Comparison of ENCODE assay signal across 1 cellular context in the genomic region with DNA sequence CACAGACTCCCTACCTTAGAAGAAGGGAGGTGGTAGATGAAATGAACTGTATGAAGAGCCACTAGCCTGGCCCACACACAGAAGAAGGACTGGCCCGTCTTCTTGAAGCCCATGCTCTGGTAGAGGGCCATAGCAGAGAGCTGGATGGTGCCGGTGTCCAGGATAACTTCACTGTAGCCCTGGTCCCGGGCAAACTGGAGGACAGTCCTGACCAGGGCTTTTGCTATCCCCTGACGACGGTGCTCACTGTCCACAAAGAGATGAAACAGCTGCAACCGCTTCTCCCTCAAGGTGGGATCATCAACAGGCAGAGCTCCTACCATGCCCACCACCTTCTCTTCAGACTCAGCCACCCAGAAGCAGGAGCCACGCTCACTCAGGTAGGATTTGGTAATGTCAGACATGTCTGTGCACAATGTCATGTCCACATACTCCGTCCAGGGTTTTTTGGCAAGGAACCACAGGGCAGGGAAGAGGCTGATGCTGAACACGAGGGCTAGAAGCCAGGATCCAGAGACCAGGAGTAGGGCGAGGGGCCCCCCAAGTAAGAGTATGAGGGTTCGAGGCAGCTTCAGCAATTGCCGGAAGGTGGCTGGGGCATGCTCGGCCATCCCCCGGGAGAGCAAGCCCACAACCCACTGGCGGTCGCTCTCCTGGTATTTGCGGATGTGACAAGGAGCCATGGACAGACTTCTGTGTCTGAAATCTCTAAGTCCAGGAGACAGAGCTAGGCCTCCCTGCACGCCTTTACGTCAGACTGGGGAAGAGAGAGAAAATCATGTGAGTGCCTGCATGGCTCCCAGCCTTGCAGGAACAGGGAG.
TF ChIP-seq lines count a peak whose summit lies in the region.

No MANE protein-coding gene starts in this region.

TF ChIP-seq in HepG2, 621 proteins besides CTCF, POLR2A, EP300 and RAD21 (continued from another document and continues in another):
- TF ChIP-seq, protein P1, sequence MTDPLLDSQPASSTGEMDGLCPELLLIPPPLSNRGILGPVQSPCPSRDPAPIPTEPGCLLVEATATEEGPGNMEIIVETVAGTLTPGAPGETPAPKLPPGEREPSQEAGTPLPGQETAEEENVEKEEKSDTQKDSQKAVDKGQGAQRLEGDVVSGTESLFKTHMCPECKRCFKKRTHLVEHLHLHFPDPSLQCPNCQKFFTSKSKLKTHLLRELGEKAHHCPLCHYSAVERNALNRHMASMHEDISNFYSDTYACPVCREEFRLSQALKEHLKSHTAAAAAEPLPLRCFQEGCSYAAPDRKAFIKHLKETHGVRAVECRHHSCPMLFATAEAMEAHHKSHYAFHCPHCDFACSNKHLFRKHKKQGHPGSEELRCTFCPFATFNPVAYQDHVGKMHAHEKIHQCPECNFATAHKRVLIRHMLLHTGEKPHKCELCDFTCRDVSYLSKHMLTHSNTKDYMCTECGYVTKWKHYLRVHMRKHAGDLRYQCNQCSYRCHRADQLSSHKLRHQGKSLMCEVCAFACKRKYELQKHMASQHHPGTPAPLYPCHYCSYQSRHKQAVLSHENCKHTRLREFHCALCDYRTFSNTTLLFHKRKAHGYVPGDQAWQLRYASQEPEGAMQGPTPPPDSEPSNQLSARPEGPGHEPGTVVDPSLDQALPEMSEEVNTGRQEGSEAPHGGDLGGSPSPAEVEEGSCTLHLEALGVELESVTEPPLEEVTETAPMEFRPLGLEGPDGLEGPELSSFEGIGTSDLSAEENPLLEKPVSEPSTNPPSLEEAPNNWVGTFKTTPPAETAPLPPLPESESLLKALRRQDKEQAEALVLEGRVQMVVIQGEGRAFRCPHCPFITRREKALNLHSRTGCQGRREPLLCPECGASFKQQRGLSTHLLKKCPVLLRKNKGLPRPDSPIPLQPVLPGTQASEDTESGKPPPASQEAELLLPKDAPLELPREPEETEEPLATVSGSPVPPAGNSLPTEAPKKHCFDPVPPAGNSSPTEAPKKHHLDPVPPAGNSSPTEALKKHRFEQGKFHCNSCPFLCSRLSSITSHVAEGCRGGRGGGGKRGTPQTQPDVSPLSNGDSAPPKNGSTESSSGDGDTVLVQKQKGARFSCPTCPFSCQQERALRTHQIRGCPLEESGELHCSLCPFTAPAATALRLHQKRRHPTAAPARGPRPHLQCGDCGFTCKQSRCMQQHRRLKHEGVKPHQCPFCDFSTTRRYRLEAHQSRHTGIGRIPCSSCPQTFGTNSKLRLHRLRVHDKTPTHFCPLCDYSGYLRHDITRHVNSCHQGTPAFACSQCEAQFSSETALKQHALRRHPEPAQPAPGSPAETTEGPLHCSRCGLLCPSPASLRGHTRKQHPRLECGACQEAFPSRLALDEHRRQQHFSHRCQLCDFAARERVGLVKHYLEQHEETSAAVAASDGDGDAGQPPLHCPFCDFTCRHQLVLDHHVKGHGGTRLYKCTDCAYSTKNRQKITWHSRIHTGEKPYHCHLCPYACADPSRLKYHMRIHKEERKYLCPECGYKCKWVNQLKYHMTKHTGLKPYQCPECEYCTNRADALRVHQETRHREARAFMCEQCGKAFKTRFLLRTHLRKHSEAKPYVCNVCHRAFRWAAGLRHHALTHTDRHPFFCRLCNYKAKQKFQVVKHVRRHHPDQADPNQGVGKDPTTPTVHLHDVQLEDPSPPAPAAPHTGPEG (CRISPR knock-in tag; IDR thresholded peaks at IDR 0.05): no peak
- TF ChIP-seq ZNF761 (CRISPR knock-in tag; conservative IDR thresholded peaks at IDR 0.05) (no peak), MEIS2 (CRISPR knock-in tag; IDR thresholded peaks at IDR 0.05) (no peak), ZNF674 (CRISPR knock-in tag; IDR thresholded peaks at IDR 0.05; ENCODE audit: low read depth) (no peak), SRSF1 (optimal IDR thresholded peaks at IDR 0.05; ENCODE audit: low read depth, low read length) (no peak), DNMT1 (CRISPR knock-in tag; IDR thresholded peaks at IDR 0.05) (no peak), ZNF556 (CRISPR knock-in tag; IDR thresholded peaks at IDR 0.05; ENCODE audit: borderline replicate concordance) (no peak; the same call in 1 of the 2 replicates), SALL1 (CRISPR knock-in tag; IDR thresholded peaks at IDR 0.05) (no peak; the same call in 1 of the 2 replicates), SOX5 (CRISPR knock-in tag; IDR thresholded peaks at IDR 0.05; ENCODE audit: borderline replicate concordance) (no peak), ZNF430 (CRISPR knock-in tag; IDR thresholded peaks at IDR 0.05) (no peak), ZNF205 (CRISPR knock-in tag; IDR thresholded peaks at IDR 0.05) (no peak), AGO2 (optimal IDR thresholded peaks at IDR 0.05; ENCODE audit: low read depth, low read length) (no peak), HIVEP1 (CRISPR knock-in tag; IDR thresholded peaks at IDR 0.05) (no peak), ZNF558 (CRISPR knock-in tag; IDR thresholded peaks at IDR 0.05; ENCODE audit: borderline replicate concordance) (0 out of 2 replicates have a peak, but pooled peaks have one; percentile 41), NR2F2 (IDR thresholded peaks at IDR 0.05; ENCODE audit: borderline replicate concordance, low read depth) (no peak), RARA (CRISPR knock-in tag; IDR thresholded peaks at IDR 0.05) (no peak), RCOR2 (CRISPR knock-in tag; IDR thresholded peaks at IDR 0.05) (no peak), SIN3A (IDR thresholded peaks at IDR 0.05; ENCODE audit: borderline replicate concordance, low read depth, low read length) (no peak), DPF2 (CRISPR knock-in tag; IDR thresholded peaks at IDR 0.05; ENCODE audit: borderline replicate concordance, low read depth) (no peak), KMT2A (CRISPR knock-in tag; IDR thresholded peaks at IDR 0.05) (0 out of 2 replicates have a peak, but pooled peaks have one; percentile 5), MTA3 (CRISPR knock-in tag; IDR thresholded peaks at IDR 0.05) (no peak), NBN (conservative IDR thresholded peaks at IDR 0.05) (no peak), PRMT3 (CRISPR knock-in tag; IDR thresholded peaks at IDR 0.05; ENCODE audit: borderline replicate concordance, low read depth) (no peak), AGO1 (IDR thresholded peaks at IDR 0.05; ENCODE audit: low read depth, low read length, poor library complexity, severe bottlenecking) (no peak), ZNF354B (CRISPR knock-in tag; IDR thresholded peaks at IDR 0.05) (no peak), ZNF143 (CRISPR knock-in tag; IDR thresholded peaks at IDR 0.05) (no peak), TMF1 (CRISPR knock-in tag; IDR thresholded peaks at IDR 0.05; ENCODE audit: low read depth) (no peak)
- TF ChIP-seq, protein P2, sequence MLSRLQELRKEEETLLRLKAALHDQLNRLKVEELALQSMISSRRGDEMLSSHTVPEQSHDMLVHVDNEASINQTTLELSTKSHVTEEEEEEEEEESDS (CRISPR knock-in tag; IDR thresholded peaks at IDR 0.05; ENCODE audit: borderline replicate concordance): no peak
- TF ChIP-seq, protein P3, sequence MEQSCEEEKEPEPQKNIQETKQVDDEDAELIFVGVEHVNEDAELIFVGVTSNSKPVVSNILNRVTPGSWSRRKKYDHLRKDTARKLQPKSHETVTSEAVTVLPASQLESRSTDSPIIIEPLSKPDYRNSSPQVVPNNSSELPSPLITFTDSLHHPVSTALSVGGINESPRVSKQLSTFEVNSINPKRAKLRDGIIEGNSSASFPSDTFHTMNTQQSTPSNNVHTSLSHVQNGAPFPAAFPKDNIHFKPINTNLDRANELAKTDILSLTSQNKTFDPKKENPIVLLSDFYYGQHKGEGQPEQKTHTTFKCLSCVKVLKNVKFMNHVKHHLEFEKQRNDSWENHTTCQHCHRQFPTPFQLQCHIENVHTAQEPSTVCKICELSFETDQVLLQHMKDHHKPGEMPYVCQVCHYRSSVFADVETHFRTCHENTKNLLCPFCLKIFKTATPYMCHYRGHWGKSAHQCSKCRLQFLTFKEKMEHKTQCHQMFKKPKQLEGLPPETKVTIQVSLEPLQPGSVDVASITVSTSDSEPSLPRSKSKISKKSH (CRISPR knock-in tag; IDR thresholded peaks at IDR 0.05; ENCODE audit: borderline replicate concordance): peak; percentile 36; the same call in 1 of the 2 replicates
- TF ChIP-seq, protein P4, sequence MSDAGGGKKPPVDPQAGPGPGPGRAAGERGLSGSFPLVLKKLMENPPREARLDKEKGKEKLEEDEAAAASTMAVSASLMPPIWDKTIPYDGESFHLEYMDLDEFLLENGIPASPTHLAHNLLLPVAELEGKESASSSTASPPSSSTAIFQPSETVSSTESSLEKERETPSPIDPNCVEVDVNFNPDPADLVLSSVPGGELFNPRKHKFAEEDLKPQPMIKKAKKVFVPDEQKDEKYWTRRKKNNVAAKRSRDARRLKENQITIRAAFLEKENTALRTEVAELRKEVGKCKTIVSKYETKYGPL (CRISPR knock-in tag; IDR thresholded peaks at IDR 0.05): no peak
- TF ChIP-seq, protein P5, sequence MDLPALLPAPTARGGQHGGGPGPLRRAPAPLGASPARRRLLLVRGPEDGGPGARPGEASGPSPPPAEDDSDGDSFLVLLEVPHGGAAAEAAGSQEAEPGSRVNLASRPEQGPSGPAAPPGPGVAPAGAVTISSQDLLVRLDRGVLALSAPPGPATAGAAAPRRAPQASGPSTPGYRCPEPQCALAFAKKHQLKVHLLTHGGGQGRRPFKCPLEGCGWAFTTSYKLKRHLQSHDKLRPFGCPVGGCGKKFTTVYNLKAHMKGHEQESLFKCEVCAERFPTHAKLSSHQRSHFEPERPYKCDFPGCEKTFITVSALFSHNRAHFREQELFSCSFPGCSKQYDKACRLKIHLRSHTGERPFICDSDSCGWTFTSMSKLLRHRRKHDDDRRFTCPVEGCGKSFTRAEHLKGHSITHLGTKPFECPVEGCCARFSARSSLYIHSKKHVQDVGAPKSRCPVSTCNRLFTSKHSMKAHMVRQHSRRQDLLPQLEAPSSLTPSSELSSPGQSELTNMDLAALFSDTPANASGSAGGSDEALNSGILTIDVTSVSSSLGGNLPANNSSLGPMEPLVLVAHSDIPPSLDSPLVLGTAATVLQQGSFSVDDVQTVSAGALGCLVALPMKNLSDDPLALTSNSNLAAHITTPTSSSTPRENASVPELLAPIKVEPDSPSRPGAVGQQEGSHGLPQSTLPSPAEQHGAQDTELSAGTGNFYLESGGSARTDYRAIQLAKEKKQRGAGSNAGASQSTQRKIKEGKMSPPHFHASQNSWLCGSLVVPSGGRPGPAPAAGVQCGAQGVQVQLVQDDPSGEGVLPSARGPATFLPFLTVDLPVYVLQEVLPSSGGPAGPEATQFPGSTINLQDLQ (CRISPR knock-in tag; IDR thresholded peaks at IDR 0.05): 0 out of 2 replicates have a peak, but pooled peaks have one; percentile 44
- TF ChIP-seq, protein P6, sequence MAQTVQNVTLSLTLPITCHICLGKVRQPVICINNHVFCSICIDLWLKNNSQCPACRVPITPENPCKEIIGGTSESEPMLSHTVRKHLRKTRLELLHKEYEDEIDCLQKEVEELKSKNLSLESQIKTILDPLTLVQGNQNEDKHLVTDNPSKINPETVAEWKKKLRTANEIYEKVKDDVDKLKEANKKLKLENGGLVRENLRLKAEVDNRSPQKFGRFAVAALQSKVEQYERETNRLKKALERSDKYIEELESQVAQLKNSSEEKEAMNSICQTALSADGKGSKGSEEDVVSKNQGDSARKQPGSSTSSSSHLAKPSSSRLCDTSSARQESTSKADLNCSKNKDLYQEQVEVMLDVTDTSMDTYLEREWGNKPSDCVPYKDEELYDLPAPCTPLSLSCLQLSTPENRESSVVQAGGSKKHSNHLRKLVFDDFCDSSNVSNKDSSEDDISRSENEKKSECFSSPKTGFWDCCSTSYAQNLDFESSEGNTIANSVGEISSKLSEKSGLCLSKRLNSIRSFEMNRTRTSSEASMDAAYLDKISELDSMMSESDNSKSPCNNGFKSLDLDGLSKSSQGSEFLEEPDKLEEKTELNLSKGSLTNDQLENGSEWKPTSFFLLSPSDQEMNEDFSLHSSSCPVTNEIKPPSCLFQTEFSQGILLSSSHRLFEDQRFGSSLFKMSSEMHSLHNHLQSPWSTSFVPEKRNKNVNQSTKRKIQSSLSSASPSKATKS (CRISPR knock-in tag; IDR thresholded peaks at IDR 0.05): no peak
- TF ChIP-seq, protein P7, sequence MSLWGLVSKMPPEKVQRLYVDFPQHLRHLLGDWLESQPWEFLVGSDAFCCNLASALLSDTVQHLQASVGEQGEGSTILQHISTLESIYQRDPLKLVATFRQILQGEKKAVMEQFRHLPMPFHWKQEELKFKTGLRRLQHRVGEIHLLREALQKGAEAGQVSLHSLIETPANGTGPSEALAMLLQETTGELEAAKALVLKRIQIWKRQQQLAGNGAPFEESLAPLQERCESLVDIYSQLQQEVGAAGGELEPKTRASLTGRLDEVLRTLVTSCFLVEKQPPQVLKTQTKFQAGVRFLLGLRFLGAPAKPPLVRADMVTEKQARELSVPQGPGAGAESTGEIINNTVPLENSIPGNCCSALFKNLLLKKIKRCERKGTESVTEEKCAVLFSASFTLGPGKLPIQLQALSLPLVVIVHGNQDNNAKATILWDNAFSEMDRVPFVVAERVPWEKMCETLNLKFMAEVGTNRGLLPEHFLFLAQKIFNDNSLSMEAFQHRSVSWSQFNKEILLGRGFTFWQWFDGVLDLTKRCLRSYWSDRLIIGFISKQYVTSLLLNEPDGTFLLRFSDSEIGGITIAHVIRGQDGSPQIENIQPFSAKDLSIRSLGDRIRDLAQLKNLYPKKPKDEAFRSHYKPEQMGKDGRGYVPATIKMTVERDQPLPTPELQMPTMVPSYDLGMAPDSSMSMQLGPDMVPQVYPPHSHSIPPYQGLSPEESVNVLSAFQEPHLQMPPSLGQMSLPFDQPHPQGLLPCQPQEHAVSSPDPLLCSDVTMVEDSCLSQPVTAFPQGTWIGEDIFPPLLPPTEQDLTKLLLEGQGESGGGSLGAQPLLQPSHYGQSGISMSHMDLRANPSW (CRISPR knock-in tag; IDR thresholded peaks at IDR 0.05; ENCODE audit: borderline replicate concordance): no peak
- TF ChIP-seq, protein P8, sequence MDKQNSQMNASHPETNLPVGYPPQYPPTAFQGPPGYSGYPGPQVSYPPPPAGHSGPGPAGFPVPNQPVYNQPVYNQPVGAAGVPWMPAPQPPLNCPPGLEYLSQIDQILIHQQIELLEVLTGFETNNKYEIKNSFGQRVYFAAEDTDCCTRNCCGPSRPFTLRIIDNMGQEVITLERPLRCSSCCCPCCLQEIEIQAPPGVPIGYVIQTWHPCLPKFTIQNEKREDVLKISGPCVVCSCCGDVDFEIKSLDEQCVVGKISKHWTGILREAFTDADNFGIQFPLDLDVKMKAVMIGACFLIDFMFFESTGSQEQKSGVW (CRISPR knock-in tag; IDR thresholded peaks at IDR 0.05; ENCODE audit: borderline replicate concordance): no peak
- TF ChIP-seq, protein P9, sequence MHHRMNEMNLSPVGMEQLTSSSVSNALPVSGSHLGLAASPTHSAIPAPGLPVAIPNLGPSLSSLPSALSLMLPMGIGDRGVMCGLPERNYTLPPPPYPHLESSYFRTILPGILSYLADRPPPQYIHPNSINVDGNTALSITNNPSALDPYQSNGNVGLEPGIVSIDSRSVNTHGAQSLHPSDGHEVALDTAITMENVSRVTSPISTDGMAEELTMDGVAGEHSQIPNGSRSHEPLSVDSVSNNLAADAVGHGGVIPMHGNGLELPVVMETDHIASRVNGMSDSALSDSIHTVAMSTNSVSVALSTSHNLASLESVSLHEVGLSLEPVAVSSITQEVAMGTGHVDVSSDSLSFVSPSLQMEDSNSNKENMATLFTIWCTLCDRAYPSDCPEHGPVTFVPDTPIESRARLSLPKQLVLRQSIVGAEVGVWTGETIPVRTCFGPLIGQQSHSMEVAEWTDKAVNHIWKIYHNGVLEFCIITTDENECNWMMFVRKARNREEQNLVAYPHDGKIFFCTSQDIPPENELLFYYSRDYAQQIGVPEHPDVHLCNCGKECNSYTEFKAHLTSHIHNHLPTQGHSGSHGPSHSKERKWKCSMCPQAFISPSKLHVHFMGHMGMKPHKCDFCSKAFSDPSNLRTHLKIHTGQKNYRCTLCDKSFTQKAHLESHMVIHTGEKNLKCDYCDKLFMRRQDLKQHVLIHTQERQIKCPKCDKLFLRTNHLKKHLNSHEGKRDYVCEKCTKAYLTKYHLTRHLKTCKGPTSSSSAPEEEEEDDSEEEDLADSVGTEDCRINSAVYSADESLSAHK (CRISPR knock-in tag; IDR thresholded peaks at IDR 0.05; ENCODE audit: borderline replicate concordance): no peak
